In genomic region chr11:131750152-131750551, GRCh38 we compare ENCODE assay signal across 15 cellular contexts.
DNase-seq lines count a peak whose midpoint lies in the region; ATAC-seq, FAIRE-seq and TF ChIP-seq lines count a peak whose summit lies in the region.
"Had no signal": no experiment of that assay in that cellular context is flagged by ENCODE, and none has a peak within 500 bp of the region (broad histone marks: within the 10 kb centered on the region; RNA-seq: fewer than 3 reads in every experiment).

No MANE protein-coding gene starts in this region.

- H3K36me3 Mint-ChIP-seq in astrocyte (ENCODE audit: low read depth, unreplicated experiment), result no peaks in the 10 kb centered on the region
- H3K36me3 Mint-ChIP-seq: CD4-positive, CD25-positive, alpha-beta regulatory T cell; IgD-negative memory B cell had no signal

- H3K9me3 Mint-ChIP-seq in astrocyte (ENCODE audit: unreplicated experiment), result no peaks in the 10 kb centered on the region

- ATAC-seq in SK-N-SH treated with all-trans-retinoic acid at 6 μM for 48 hours, result no peak
- ATAC-seq in HG02938 (IDR thresholded peaks at IDR 0.05; ENCODE audit: unreplicated experiment), result no peak

- no peaks in the 10 kb centered on the region for H4K20me1 ChIP-seq in SK-N-SH (ENCODE audit: insufficient read depth)
- no peaks in the 10 kb centered on the region for H4K20me1 ChIP-seq in astrocyte (ENCODE audit: insufficient read depth, low read length)

- no peak for TF ChIP-seq POLR2A in esophagus muscularis mucosa (IDR thresholded peaks at IDR 0.05; ENCODE audit: low read depth)

- no peak overlapping the region for H2AFZ ChIP-seq in SK-N-SH (ENCODE audit: low read depth)
- no peak overlapping the region for H2AFZ ChIP-seq in astrocyte (ENCODE audit: low read depth, low read length)

- H3K79me2 ChIP-seq in SK-N-SH (ENCODE audit: insufficient read depth), result no peaks in the 10 kb centered on the region
- H3K79me2 ChIP-seq in astrocyte (ENCODE audit: insufficient read depth, low read length), result no peaks in the 10 kb centered on the region

- H3K4me1 ChIP-seq in SK-N-SH (ENCODE audit: control insufficient read depth in 1 of 2, insufficient read depth in 2 of 2, low read depth in 1 of 2, low read length in 1 of 2), result peaks cover 0 to 40% of the 10 kb centered on the region in 2 experiments; a peak in 3 of 4 replicates
- peaks cover 38% of the 10 kb centered on the region for H3K4me1 ChIP-seq in astrocyte (ENCODE audit: insufficient read depth, low read length)
- peaks cover 44% of the 10 kb centered on the region for H3K4me1 ChIP-seq in skeletal muscle satellite cell (ENCODE audit: control insufficient read depth, insufficient read depth, low read length)
- H3K4me1 ChIP-seq in esophagus muscularis mucosa, result no peaks in the 10 kb centered on the region

- TF ChIP-seq CTCF in SK-N-SH (IDR thresholded peaks at IDR 0.05) (no peak), astrocyte (IDR thresholded peaks at IDR 0.05; ENCODE audit: insufficient read depth, low read depth, low read length) (no peak), esophagus muscularis mucosa (IDR thresholded peaks at IDR 0.05) (no peak)

- H3K9ac ChIP-seq in SK-N-SH (peak overlapping the region; percentile 53), astrocyte (ENCODE audit: low read length) (peak overlapping the region; percentile 48), skeletal muscle satellite cell (ENCODE audit: low read depth, low read length) (peak overlapping the region; percentile 65)
- H3K9ac ChIP-seq: BLaER1 treated with 17β-estradiol and CSF1 and Interleukin-3, amounts not matched to agents 10 nM and 100 nM had no signal

- H3F3A ChIP-seq in SK-N-SH (replicated peaks; ENCODE audit: insufficient read depth), result peaks cover 19% of the 10 kb centered on the region

- H3K4me2 ChIP-seq in SK-N-SH, result peak overlapping the region; percentile 58; the same call in 1 of the 2 replicates
- H3K4me2 ChIP-seq in astrocyte (ENCODE audit: low read length), result no peak overlapping the region
- no peak overlapping the region for H3K4me2 ChIP-seq in skeletal muscle satellite cell (ENCODE audit: low read length)
- H3K4me2 ChIP-seq: BLaER1 treated with 17β-estradiol and CSF1 and Interleukin-3, amounts not matched to agents 10 nM and 100 nM had no signal

- no peak overlapping the region for H3K4me3 Mint-ChIP-seq in astrocyte (ENCODE audit: unreplicated experiment)
- H3K4me3 Mint-ChIP-seq: CD4-positive, CD25-positive, alpha-beta regulatory T cell; H9 had no signal

- intact Hi-C loops in esophagus muscularis mucosa (cut with DNase I), result no loop called here

- H3K27me3 ChIP-seq in SK-N-SH (ENCODE audit: insufficient read depth), result no peaks in the 10 kb centered on the region
- no peaks in the 10 kb centered on the region for H3K27me3 ChIP-seq in astrocyte (ENCODE audit: insufficient read depth, low read length)
- no peaks in the 10 kb centered on the region for H3K27me3 ChIP-seq in skeletal muscle satellite cell (ENCODE audit: control insufficient read depth, insufficient read depth, low read length)
- peaks cover 0 to 9% (median 0%) of the 10 kb centered on the region in 4 donors for H3K27me3 ChIP-seq in esophagus muscularis mucosa
- H3K27me3 ChIP-seq: BLaER1 treated with 17β-estradiol and CSF1 and Interleukin-3, amounts not matched to agents 10 nM and 100 nM had no signal

- H3K27ac Mint-ChIP-seq in astrocyte (ENCODE audit: unreplicated experiment), result peak overlapping the region; percentile 20
- H3K27ac Mint-ChIP-seq: CD4-positive, CD25-positive, alpha-beta regulatory T cell; IgD-negative memory B cell had no signal

- POLR2A ChIA-PET in SK-N-SH (lab: Yijun Ruan, JAX), result no interaction called here

- TF ChIP-seq EP300 in SK-N-SH (IDR thresholded peaks at IDR 0.05; ENCODE audit: borderline replicate concordance in 1 of 2, low read depth in 1 of 2, low read length in 1 of 2) (no peak), esophagus muscularis mucosa (IDR thresholded peaks at IDR 0.05) (no peak)

- DNase-seq in SK-N-SH (no peak), astrocyte (ENCODE audit: low read depth) (no peak), fibroblast of gingiva (ENCODE audit: low read depth) (peak; percentile 47), esophagus muscularis mucosa (ENCODE audit: extremely low spot score) (no peak), mesenteric fat pad (ENCODE audit: low spot score) (no peak)
- DNase-seq: CD4-positive, CD25-positive, alpha-beta regulatory T cell; DMS 273 treated with DMSO at 0.1 percent for 48 hours; GOT3; H9 had no signal

- H3K9me3 ChIP-seq in SK-N-SH, result no peaks in the 10 kb centered on the region
- no peaks in the 10 kb centered on the region for H3K9me3 ChIP-seq in astrocyte (ENCODE audit: insufficient read depth, low read depth, low read length)
- no peaks in the 10 kb centered on the region for H3K9me3 ChIP-seq in skeletal muscle satellite cell (replicated peaks; ENCODE audit: low read length)
- no peaks in the 10 kb centered on the region for H3K9me3 ChIP-seq in esophagus muscularis mucosa

- H3K9me2 ChIP-seq in SK-N-SH, result no peaks in the 10 kb centered on the region

- peaks cover 18% of the 10 kb centered on the region for H3K4me1 Mint-ChIP-seq in astrocyte (ENCODE audit: low read depth, unreplicated experiment)
- H3K4me1 Mint-ChIP-seq: CD4-positive, CD25-positive, alpha-beta regulatory T cell; IgD-negative memory B cell had no signal

- FAIRE-seq in astrocyte (lab: Jason Lieb, UNC), result peak; percentile 41

- no peaks in the 10 kb centered on the region for H3K36me3 ChIP-seq in SK-N-SH (replicated peaks in 1 of 2; ENCODE audit: control insufficient read depth in 1 of 2, insufficient read depth in 2 of 2, low read length in 1 of 2)
- no peaks in the 10 kb centered on the region for H3K36me3 ChIP-seq in astrocyte (ENCODE audit: insufficient read depth, low read length)
- no peaks in the 10 kb centered on the region for H3K36me3 ChIP-seq in skeletal muscle satellite cell (ENCODE audit: insufficient read depth, low read length)
- H3K36me3 ChIP-seq in esophagus muscularis mucosa, result no peaks in the 10 kb centered on the region
- H3K36me3 ChIP-seq: BLaER1 treated with 17β-estradiol and CSF1 and Interleukin-3, amounts not matched to agents 10 nM and 100 nM had no signal

- TF ChIP-seq RAD21 in SK-N-SH (IDR thresholded peaks at IDR 0.05; ENCODE audit: low read length), result no peak

- no peaks in the 10 kb centered on the region for H3K27me3 Mint-ChIP-seq in astrocyte (ENCODE audit: low read depth, unreplicated experiment)
- H3K27me3 Mint-ChIP-seq: CD4-positive, CD25-positive, alpha-beta regulatory T cell had no signal

- no peak overlapping the region for H3K4me3 ChIP-seq in SK-N-SH (ENCODE audit: low read depth in 2 of 2, low read length in 1 of 2)
- H3K4me3 ChIP-seq in astrocyte (ENCODE audit: insufficient read depth, low read depth, low read length), result no peak overlapping the region
- no peak overlapping the region for H3K4me3 ChIP-seq in skeletal muscle satellite cell (ENCODE audit: low read length)
- no peak overlapping the region for H3K4me3 ChIP-seq in esophagus muscularis mucosa
- H3K4me3 ChIP-seq: BLaER1 treated with 17β-estradiol and CSF1 and Interleukin-3, amounts not matched to agents 10 nM and 100 nM had no signal

- CTCF ChIA-PET in SK-N-SH (lab: Yijun Ruan, JAX), result interaction anchor here (1.1 to 3.1 kb wide), 3 partner anchors 118 to 1191 kb away, joined by 4 to 24 read pairs (median 21); no protein-coding TSS in a partner anchor

- peak overlapping the region in 1 of 2 experiments; percentile 96; a peak in 2 of 4 replicates for H3K27ac ChIP-seq in SK-N-SH (ENCODE audit: low read depth in 2 of 2, low read length in 1 of 2)
- peak overlapping the region; percentile 93 for H3K27ac ChIP-seq in astrocyte (ENCODE audit: low read depth, low read length)
- H3K27ac ChIP-seq in esophagus muscularis mucosa (replicated peaks in 1 of 4), result no peak overlapping the region
- H3K27ac ChIP-seq: 22Rv1; BLaER1 treated with 17β-estradiol and CSF1 and Interleukin-3, amounts not matched to agents 10 nM and 100 nM had no signal

TF ChIP-seq in SK-N-SH, 30 proteins besides CTCF, POLR2A, EP300 and RAD21:
- no peak for TF ChIP-seq YY1 (IDR thresholded peaks at IDR 0.05; ENCODE audit: low read depth)
- no peak for TF ChIP-seq JUND (IDR thresholded peaks at IDR 0.05)
- no peak for TF ChIP-seq POLR2AphosphoS5 (IDR thresholded peaks at IDR 0.05; ENCODE audit: low read depth, low read length)

TF ChIP-seq in SK-N-SH treated with all-trans-retinoic acid at 6 μM for 48 hours, 23 proteins besides CTCF, POLR2A, EP300 and RAD21 (continues in another document):
- TF ChIP-seq RARB (CRISPR knock-in tag; IDR thresholded peaks at IDR 0.05) (no peak), CSDC2 (CRISPR knock-in tag; IDR thresholded peaks at IDR 0.05) (no peak), ZNF565 (CRISPR knock-in tag; conservative IDR thresholded peaks at IDR 0.05; ENCODE audit: low read depth) (no peak), ZNF8 (CRISPR knock-in tag; IDR thresholded peaks at IDR 0.05) (no peak), ESRRG (CRISPR knock-in tag; IDR thresholded peaks at IDR 0.05) (no peak), ZFP3 (CRISPR knock-in tag; IDR thresholded peaks at IDR 0.05) (no peak), SNAI2 (CRISPR knock-in tag; IDR thresholded peaks at IDR 0.05) (no peak)
- TF ChIP-seq, protein P1, sequence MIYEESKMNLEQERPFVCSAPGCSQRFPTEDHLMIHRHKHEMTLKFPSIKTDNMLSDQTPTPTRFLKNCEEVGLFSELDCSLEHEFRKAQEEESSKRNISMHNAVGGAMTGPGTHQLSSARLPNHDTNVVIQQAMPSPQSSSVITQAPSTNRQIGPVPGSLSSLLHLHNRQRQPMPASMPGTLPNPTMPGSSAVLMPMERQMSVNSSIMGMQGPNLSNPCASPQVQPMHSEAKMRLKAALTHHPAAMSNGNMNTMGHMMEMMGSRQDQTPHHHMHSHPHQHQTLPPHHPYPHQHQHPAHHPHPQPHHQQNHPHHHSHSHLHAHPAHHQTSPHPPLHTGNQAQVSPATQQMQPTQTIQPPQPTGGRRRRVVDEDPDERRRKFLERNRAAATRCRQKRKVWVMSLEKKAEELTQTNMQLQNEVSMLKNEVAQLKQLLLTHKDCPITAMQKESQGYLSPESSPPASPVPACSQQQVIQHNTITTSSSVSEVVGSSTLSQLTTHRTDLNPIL (CRISPR knock-in tag; IDR thresholded peaks at IDR 0.05; ENCODE audit: low read depth), result no peak
- TF ChIP-seq, protein P2, sequence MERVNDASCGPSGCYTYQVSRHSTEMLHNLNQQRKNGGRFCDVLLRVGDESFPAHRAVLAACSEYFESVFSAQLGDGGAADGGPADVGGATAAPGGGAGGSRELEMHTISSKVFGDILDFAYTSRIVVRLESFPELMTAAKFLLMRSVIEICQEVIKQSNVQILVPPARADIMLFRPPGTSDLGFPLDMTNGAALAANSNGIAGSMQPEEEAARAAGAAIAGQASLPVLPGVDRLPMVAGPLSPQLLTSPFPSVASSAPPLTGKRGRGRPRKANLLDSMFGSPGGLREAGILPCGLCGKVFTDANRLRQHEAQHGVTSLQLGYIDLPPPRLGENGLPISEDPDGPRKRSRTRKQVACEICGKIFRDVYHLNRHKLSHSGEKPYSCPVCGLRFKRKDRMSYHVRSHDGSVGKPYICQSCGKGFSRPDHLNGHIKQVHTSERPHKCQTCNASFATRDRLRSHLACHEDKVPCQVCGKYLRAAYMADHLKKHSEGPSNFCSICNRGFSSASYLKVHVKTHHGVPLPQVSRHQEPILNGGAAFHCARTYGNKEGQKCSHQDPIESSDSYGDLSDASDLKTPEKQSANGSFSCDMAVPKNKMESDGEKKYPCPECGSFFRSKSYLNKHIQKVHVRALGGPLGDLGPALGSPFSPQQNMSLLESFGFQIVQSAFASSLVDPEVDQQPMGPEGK (CRISPR knock-in tag; IDR thresholded peaks at IDR 0.05; ENCODE audit: borderline replicate concordance), result no peak
